In genomic region chr7:140696024-140696678, GRCh38 we compare ENCODE assay signal across 8 cellular contexts. TPM values are rescaled to one million over a fixed set of nuclear protein-coding genes. Genes with fewer than 3 reads are reported as not detected.
DNase-seq lines count a peak whose midpoint lies in the region; ATAC-seq and TF ChIP-seq lines count a peak whose summit lies in the region.

No MANE protein-coding gene starts in this region.

- H3K9me3 Mint-ChIP-seq in activated naive CD8-positive, alpha-beta T cell treated with anti-CD3 and anti-CD28 coated beads, Interleukin-2, amount 10 ng/mL, durations not matched to agents 7 days and 5 days: no peaks in the 10 kb centered on the region

- peaks cover 8% of the 10 kb centered on the region for H3K36me3 Mint-ChIP-seq in activated naive CD8-positive, alpha-beta T cell treated with anti-CD3 and anti-CD28 coated beads, Interleukin-2, amount 10 ng/mL, durations not matched to agents 7 days and 5 days

- TF ChIP-seq CTCF in transverse colon (IDR thresholded peaks at IDR 0.05): no peak

- no peak for TF ChIP-seq POLR2A in transverse colon (IDR thresholded peaks at IDR 0.05)

- peak overlapping the region; percentile 90 for H3K4me3 Mint-ChIP-seq in activated naive CD8-positive, alpha-beta T cell treated with anti-CD3 and anti-CD28 coated beads, Interleukin-2, amount 10 ng/mL, durations not matched to agents 7 days and 5 days

- no peaks in the 10 kb centered on the region for H3K9me3 ChIP-seq in transverse colon

- in situ Hi-C loops in transverse colon (cut with MboI; ENCODE audit: low pct_ligation_motif_present in 1 of 4, low pct_unique_long_range_greater_than_20kb in 1 of 4, low sequenced_read_pairs in 3 of 4): loop anchor here (25.0 kb wide), 1 partner anchor 316 kb away; the partner anchor contains the start of gene MRPS33 (in 4 of the 4)

- no peaks in the 10 kb centered on the region for H3K27me3 ChIP-seq in transverse colon

- peak overlapping the region; percentile 89 to 93 (median 92) for H3K27ac ChIP-seq in transverse colon

- DNase-seq in EL: peak; percentile 92
- peak; percentile 97 for DNase-seq in RPMI8226
- DNase-seq in activated naive CD8-positive, alpha-beta T cell treated with anti-CD3 and anti-CD28 coated beads, Interleukin-2, amount 10 ng/mL, durations not matched to agents 7 days and 5 days: no peak
- peak; percentile 98 for DNase-seq in cardiac septum (ENCODE audit: low spot score)
- DNase-seq in pons (ENCODE audit: low spot score): peak; percentile 94
- DNase-seq in transverse colon: peak; percentile 97

- TF ChIP-seq EP300 in transverse colon (IDR thresholded peaks at IDR 0.05; ENCODE audit: low read depth): no peak

- H3K27me3 Mint-ChIP-seq in activated naive CD8-positive, alpha-beta T cell treated with anti-CD3 and anti-CD28 coated beads, Interleukin-2, amount 10 ng/mL, durations not matched to agents 7 days and 5 days: no peaks in the 10 kb centered on the region

- ATAC-seq in HG03095 (IDR thresholded peaks at IDR 0.05; ENCODE audit: unreplicated experiment) (peak; percentile 94), GM19324 (IDR thresholded peaks at IDR 0.05; ENCODE audit: low FRiP score, unreplicated experiment) (no peak)
- peak; percentile 10 for ATAC-seq in activated naive CD8-positive, alpha-beta T cell treated with anti-CD3 and anti-CD28 coated beads, Interleukin-2, amount 10 ng/mL, durations not matched to agents 7 days and 5 days (ENCODE audit: low read depth)

- no peaks in the 10 kb centered on the region for H3K36me3 ChIP-seq in transverse colon

- H3K27ac Mint-ChIP-seq in activated naive CD8-positive, alpha-beta T cell treated with anti-CD3 and anti-CD28 coated beads, Interleukin-2, amount 10 ng/mL, durations not matched to agents 7 days and 5 days: peak overlapping the region; percentile 94

- 0 to 24% methylated on average over 2 to 23 of the region's 23 CpGs for WGBS in transverse colon (ENCODE audit: low coverage in 1 of 2), 2 donors

- peak overlapping the region; percentile 74 to 83 (median 81) for H3K4me3 ChIP-seq in transverse colon

- POLR2A ChIA-PET in activated naive CD8-positive, alpha-beta T cell treated with anti-CD3 and anti-CD28 coated beads, Interleukin-2, amount 10 ng/mL, durations not matched to agents 7 days and 5 days (lab: Charles Lee): interaction anchor here (0.7 to 1.3 kb wide), 6 partner anchors 9 to 58 kb away, joined by 3 to 6 read pairs (median 3); no protein-coding TSS in a partner anchor

- H3K4me1 ChIP-seq in transverse colon: peaks cover 12 to 25% (median 18%) of the 10 kb centered on the region in 4 donors

- intact Hi-C loops in cardiac septum (cut with DNase I) (loop anchor here (10.0 kb wide), 3 partner anchors 229 to 859 kb away; partner anchors contain the start of genes AGK, BRAF and MRPS33), transverse colon (cut with DNase I; ENCODE audit: low total_unique reads) (no loop called here)

- H3K4me1 Mint-ChIP-seq in activated naive CD8-positive, alpha-beta T cell treated with anti-CD3 and anti-CD28 coated beads, Interleukin-2, amount 10 ng/mL, durations not matched to agents 7 days and 5 days: peaks cover 21% of the 10 kb centered on the region

RNA-seq across cellular contexts. Expression of gene NDUFB2, which starts 0.4 kb away (rescaled TPM):
- total RNA-seq in activated naive CD8-positive, alpha-beta T cell treated with anti-CD3 and anti-CD28 coated beads, Interleukin-2, amount 10 ng/mL, durations not matched to agents 7 days and 5 days: 100 to 1,000 TPM; 138 to 157 TPM
- total RNA-seq in cardiac septum (505 TPM), transverse colon (100 to 1,000 TPM in 3 of 4 donors, 10 to 100 TPM in 1; 69.9 to 284 (median 230) TPM)

RNA-seq across cellular contexts. Expression of gene ADCK2, which starts 23.4 kb away (rescaled TPM):
- total RNA-seq in activated naive CD8-positive, alpha-beta T cell treated with anti-CD3 and anti-CD28 coated beads, Interleukin-2, amount 10 ng/mL, durations not matched to agents 7 days and 5 days: 10 to 100 TPM; 23.5 to 24.5 TPM
- 9.3 TPM for total RNA-seq in cardiac septum
- 10 to 100 TPM; 31.6 to 43.8 (median 37.4) TPM for total RNA-seq in transverse colon

RNA-seq across cellular contexts. Expression of gene DENND2A, which starts 55.5 kb away (rescaled TPM):
- total RNA-seq in activated naive CD8-positive, alpha-beta T cell treated with anti-CD3 and anti-CD28 coated beads, Interleukin-2, amount 10 ng/mL, durations not matched to agents 7 days and 5 days: not detected
- total RNA-seq in cardiac septum: 7.2 TPM
- 10 to 100 TPM in 1 of 4 donors, 1 to 10 TPM in 3; 4.1 to 19.9 (median 7.1) TPM for total RNA-seq in transverse colon
